8 cellular contexts compared by ENCODE assay signal in the genomic region with DNA sequence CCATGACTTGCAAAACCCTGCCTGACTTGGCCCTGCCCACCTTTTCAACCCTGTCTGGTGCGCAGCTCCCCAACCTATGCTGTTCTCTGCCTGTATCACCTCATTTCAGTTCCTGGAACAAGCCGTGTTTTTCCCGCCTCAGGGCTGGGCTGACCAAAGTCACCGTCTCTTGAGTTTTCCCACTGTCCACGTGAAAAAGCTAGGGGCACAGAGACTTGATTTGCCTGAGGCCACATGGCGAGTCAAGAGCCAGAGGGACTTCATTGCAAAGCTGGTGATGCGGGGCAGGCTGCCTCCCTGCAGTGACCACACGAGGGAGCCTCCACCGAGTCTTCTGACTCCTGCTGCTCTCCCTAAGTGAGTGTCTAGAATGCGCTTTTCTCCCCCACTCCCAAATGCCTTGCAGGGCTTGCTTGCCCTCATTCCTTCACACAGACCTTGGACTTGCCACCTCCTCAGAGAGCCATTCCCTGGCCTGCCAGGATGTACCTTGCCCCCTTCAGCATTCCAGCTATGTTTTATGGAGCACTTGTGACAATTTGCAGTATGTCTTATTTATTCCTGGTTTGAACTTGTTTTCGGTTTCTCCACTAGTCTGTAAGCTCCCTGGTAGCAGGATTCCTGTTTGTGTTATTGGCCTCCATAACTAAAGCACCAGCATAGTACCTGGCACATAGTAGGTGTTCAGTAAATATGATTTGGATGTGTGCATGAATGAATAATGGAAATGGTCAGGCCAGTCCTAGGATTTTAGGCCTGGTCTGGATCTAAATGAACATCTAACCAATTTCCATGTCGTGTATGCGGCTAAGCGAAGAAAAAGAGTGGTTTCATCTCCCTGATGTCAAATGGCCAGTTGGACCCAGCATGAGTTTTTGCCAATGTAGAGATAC.
DNase-seq lines count a peak whose midpoint lies in the region; ATAC-seq and TF ChIP-seq lines count a peak whose summit lies in the region.

No MANE protein-coding gene starts in this region.

- no peaks in the 10 kb centered on the region for H3K27me3 ChIP-seq in KMS-11 (ENCODE audit: insufficient read depth, low read depth)
- H3K27me3 ChIP-seq in transverse colon = no peaks in the 10 kb centered on the region

- H2AFZ ChIP-seq in KMS-11 (ENCODE audit: low read depth) = no peak overlapping the region

- H3K4me2 ChIP-seq in KMS-11 = no peak overlapping the region

- H3K9me3 ChIP-seq in SK-N-MC (ENCODE audit: low read depth, low read length) = no peaks in the 10 kb centered on the region
- H3K9me3 ChIP-seq in transverse colon = no peaks in the 10 kb centered on the region

- peak; percentile 33; the same call in 1 of the 2 replicates for TF ChIP-seq CTCF in KMS-11 (conservative IDR thresholded peaks at IDR 0.05; ENCODE audit: low read depth, low read length)
- peak; percentile 55 to 72 (median 62) for TF ChIP-seq CTCF in transverse colon (IDR thresholded peaks at IDR 0.05)

- no peak for ATAC-seq in HG02759 (IDR thresholded peaks at IDR 0.05; ENCODE audit: unreplicated experiment)

- no peak for TF ChIP-seq POLR2A in transverse colon (IDR thresholded peaks at IDR 0.05)

- DNase-seq in SIG-M5 treated with dmso at 0.1 percent for 504 hours (lab: John Stamatoyannopoulos, UW; ENCODE audit: unreplicated experiment) = peak; percentile 12
- no peak for DNase-seq in SIG-M5 (lab: John Stamatoyannopoulos, UW)
- DNase-seq in SK-N-MC (ENCODE audit: low read depth, low spot score) = no peak
- peak; percentile 77 for DNase-seq in ecto neural progenitor cell (ENCODE audit: low spot score)
- peak; percentile 53 to 55 for DNase-seq in lung microvascular endothelial cell (ENCODE audit: low read depth in 2 of 2)
- DNase-seq in transverse colon = peak; percentile 80

- 68 to 73% methylated on average over 4 to 14 of the region's 14 CpGs for WGBS in transverse colon (ENCODE audit: low coverage in 1 of 2), 2 donors

- no peak for TF ChIP-seq EP300 in transverse colon (IDR thresholded peaks at IDR 0.05; ENCODE audit: low read depth)

- in situ Hi-C loops in transverse colon (cut with MboI; ENCODE audit: low pct_ligation_motif_present in 1 of 4, low pct_unique_long_range_greater_than_20kb in 1 of 4, low sequenced_read_pairs in 3 of 4) = no loop called here

- H3K4me1 ChIP-seq in KMS-11 (ENCODE audit: low read depth, poor library complexity, severe bottlenecking) = no peaks in the 10 kb centered on the region
- H3K4me1 ChIP-seq in transverse colon = peaks cover 0 to 18% (median 14%) of the 10 kb centered on the region in 4 donors

- H3K36me3 ChIP-seq in KMS-11 (ENCODE audit: insufficient read depth) (no peaks in the 10 kb centered on the region), SK-N-MC (ENCODE audit: insufficient read depth, low read length) (no peaks in the 10 kb centered on the region), transverse colon (no peaks in the 10 kb centered on the region)

- H3K9ac ChIP-seq in KMS-11 = no peak overlapping the region
- no peak overlapping the region for H3K9ac ChIP-seq in SK-N-MC (ENCODE audit: insufficient read length)

- H3K4me3 ChIP-seq in KMS-11 (IDR thresholded peaks at IDR 0.05; ENCODE audit: insufficient read depth, low read depth, low read length) (no peak overlapping the region), SK-N-MC (peak overlapping the region; percentile 10; the same call in 1 of the 2 replicates), transverse colon (peak overlapping the region in 1 of 4 donors; percentile 7)

- H3K79me2 ChIP-seq in KMS-11 (ENCODE audit: insufficient read depth, low read depth) = no peaks in the 10 kb centered on the region

- intact Hi-C loops in transverse colon (cut with DNase I; ENCODE audit: low total_unique reads) = loop anchor here (10.0 kb wide), 1 partner anchor 134 kb away; no protein-coding TSS in a partner anchor

- H3K27ac ChIP-seq in KMS-11 = no peak overlapping the region
- H3K27ac ChIP-seq in SK-N-MC = peak overlapping the region; percentile 16; the same call in 1 of the 2 replicates
- H3K27ac ChIP-seq in transverse colon = peak overlapping the region in 3 of 4 donors; percentile 20 to 36 (median 27)

- H4K20me1 ChIP-seq in KMS-11 (ENCODE audit: insufficient read depth) = no peaks in the 10 kb centered on the region

Comparison
In these comparisons a context has a peak if more than half of its experiments do, and no peak if none do; other contexts are left out.
1. DNase-seq: peak in SIG-M5 treated with dmso at 0.1 percent for 504 hours (single experiment), ecto neural progenitor cell (single experiment), lung microvascular endothelial cell (2 of 2) and transverse colon (single experiment); none in SIG-M5 (single experiment) and SK-N-MC (single experiment).